Comparison of ENCODE assay signal across 11 cellular contexts in genomic region chr6:69868252-69868804, GRCh38. TPM values are rescaled to one million over a fixed set of nuclear protein-coding genes. Genes with fewer than 3 reads are reported as not detected.
DNase-seq lines count a peak whose midpoint lies in the region; ATAC-seq and TF ChIP-seq lines count a peak whose summit lies in the region.
"Had no signal": no experiment of that assay in that cellular context is flagged by ENCODE, and none has a peak within 500 bp of the region (broad histone marks: within the 10 kb centered on the region; RNA-seq: fewer than 3 reads in every experiment).

No MANE protein-coding gene starts in this region.

- TF ChIP-seq CTCF in CD14-positive monocyte (IDR thresholded peaks at IDR 0.05) (no peak), GM12864 (IDR thresholded peaks at IDR 0.05; ENCODE audit: low read depth, low read length, missing control alignments) (peak; percentile 27), right lobe of liver (IDR thresholded peaks at IDR 0.05) (peak; percentile 20 to 45 (median 30)), suprapubic skin (IDR thresholded peaks at IDR 0.05) (no peak), GM20000 (IDR thresholded peaks at IDR 0.05; ENCODE audit: extremely low read depth, missing control alignments) (no peak)

- peak overlapping the region; percentile 79; the same call in 1 of the 2 replicates for H3K4me3 ChIP-seq in GM12864 (ENCODE audit: low read depth, low read length)
- H3K4me3 ChIP-seq in right lobe of liver = no peak overlapping the region
- H3K4me3 ChIP-seq in suprapubic skin = no peak overlapping the region
- H3K4me3 ChIP-seq: mucosa of descending colon had no signal

- no peaks in the 10 kb centered on the region for H3K27me3 ChIP-seq in right lobe of liver
- peaks cover 9% of the 10 kb centered on the region for H3K27me3 ChIP-seq in suprapubic skin

- peaks cover 2 to 4% of the 10 kb centered on the region in 2 donors for H3K36me3 Mint-ChIP-seq in CD14-positive monocyte
- no peaks in the 10 kb centered on the region for H3K36me3 Mint-ChIP-seq in T-helper 17 cell (ENCODE audit: low read depth)

- no peak overlapping the region for H3K27ac Mint-ChIP-seq in CD14-positive monocyte
- no peak overlapping the region for H3K27ac Mint-ChIP-seq in T-helper 17 cell

- H3K4me3 Mint-ChIP-seq in CD14-positive monocyte = peak overlapping the region; percentile 4 to 85
- H3K4me3 Mint-ChIP-seq in T-helper 17 cell = peak overlapping the region; percentile 93

- peaks cover 0 to 8% (median 7%) of the 10 kb centered on the region in 7 donors for H3K9me3 Mint-ChIP-seq in CD14-positive monocyte

- DNase-seq in CD14-positive monocyte (ENCODE audit: low spot score) (no peak), GM12864 (ENCODE audit: low read depth) (no peak), T-helper 17 cell (no peak), right lobe of liver (no peak), suprapubic skin (ENCODE audit: low spot score in 2 of 2) (no peak), ecto neural progenitor cell (ENCODE audit: low spot score) (no peak), GM20000 (ENCODE audit: low spot score) (no peak), NCI-H510A (lab: John Stamatoyannopoulos, UW) (no peak)
- DNase-seq: mucosa of descending colon, NCI-H2081, RPMI8226 had no signal

- WGBS in right lobe of liver (ENCODE audit: insufficient coverage, low coverage, low lambda C conversion rate, missing lambda C conversion rate) = 42% methylated on average over 1 of the region's 1 CpG
- 74% methylated on average over 1 of the region's 1 CpG for WGBS in suprapubic skin

- H3K9me3 ChIP-seq in T-helper 17 cell (ENCODE audit: control insufficient read depth, low read length, poor library complexity, severe bottlenecking) = no peaks in the 10 kb centered on the region
- H3K9me3 ChIP-seq in right lobe of liver = no peaks in the 10 kb centered on the region
- H3K9me3 ChIP-seq in suprapubic skin = no peaks in the 10 kb centered on the region
- H3K9me3 ChIP-seq: mucosa of descending colon had no signal

- H3K4me1 ChIP-seq in right lobe of liver = no peaks in the 10 kb centered on the region
- peaks cover 13% of the 10 kb centered on the region for H3K4me1 ChIP-seq in suprapubic skin

- H3K36me3 ChIP-seq in right lobe of liver (no peaks in the 10 kb centered on the region), suprapubic skin (no peaks in the 10 kb centered on the region)

- no peak for TF ChIP-seq EP300 in suprapubic skin (IDR thresholded peaks at IDR 0.05)

- ATAC-seq in T-helper 17 cell = no peak
- peak; percentile 26 to 51 (median 33) for ATAC-seq in right lobe of liver

- H3K27me3 Mint-ChIP-seq in CD14-positive monocyte (ENCODE audit: low read depth in 3 of 3) = peaks cover 54 to 65% (median 57%) of the 10 kb centered on the region in 3 donors
- H3K27me3 Mint-ChIP-seq in T-helper 17 cell = peaks cover 40% of the 10 kb centered on the region

- no peak overlapping the region for H3K27ac ChIP-seq in right lobe of liver
- H3K27ac ChIP-seq in suprapubic skin = no peak overlapping the region

- intact Hi-C loops in CD14-positive monocyte (cut with micrococcal nuclease) (no loop called here), right lobe of liver (cut with DNase I) (no loop called here)

- H3K4me1 Mint-ChIP-seq in CD14-positive monocyte = peaks cover 9% of the 10 kb centered on the region
- H3K4me1 Mint-ChIP-seq in T-helper 17 cell = peaks cover 28% of the 10 kb centered on the region

- TF ChIP-seq POLR2A in right lobe of liver (IDR thresholded peaks at IDR 0.05) (no peak), suprapubic skin (IDR thresholded peaks at IDR 0.05) (no peak)

RNA-seq across cellular contexts. Expression of gene COL19A1, which starts 2.0 kb away (rescaled TPM):
- polyA plus RNA-seq in CD14-positive monocyte = not detected
- 1 to 10 TPM in 1 of 2 donors, not detected in 1; 1.5 TPM for total RNA-seq in T-helper 17 cell
- under 1 TPM in 4 of 6 experiments, not detected in 2; 0.18 to 0.39 (median 0.27) TPM for total RNA-seq in right lobe of liver
- under 1 TPM in 1 of 4 donors, not detected in 3; 0.10 TPM for total RNA-seq in suprapubic skin

Comparison
In these comparisons a context has a peak if more than half of its experiments do, and no peak if none do; other contexts are left out.
1. CTCF ChIP-seq: peak in GM12864 (single experiment) and right lobe of liver (4 of 4); none in CD14-positive monocyte (single experiment), suprapubic skin (0 of 2) and GM20000 (single experiment).